Comparison of ENCODE assay signal across 5 cellular contexts in the genomic region with DNA sequence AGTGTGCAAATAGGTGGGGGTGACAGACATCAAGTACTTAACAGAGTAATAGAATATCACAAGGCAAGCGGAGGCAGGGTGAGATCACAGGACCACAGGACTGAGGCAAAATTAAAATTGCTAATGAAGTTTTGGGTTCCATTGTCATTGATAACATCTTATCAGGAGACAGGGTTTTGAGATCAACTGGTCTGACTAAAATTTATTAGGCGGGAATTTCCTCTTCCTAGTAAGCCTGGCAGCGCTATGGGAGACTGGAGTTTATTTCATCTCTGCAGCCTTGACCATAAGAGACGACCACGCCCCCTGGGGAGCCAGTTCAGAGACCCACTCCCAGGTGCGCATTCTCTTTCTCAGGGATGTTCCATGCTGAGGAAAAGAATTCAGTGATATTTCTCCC. TPM values are rescaled to one million over a fixed set of nuclear protein-coding genes. Genes with fewer than 3 reads are reported as not detected.
"Had no signal": no experiment of that assay in that cellular context is flagged by ENCODE, and none has a peak within 500 bp of the region (broad histone marks: within the 10 kb centered on the region; RNA-seq: fewer than 3 reads in every experiment).

No MANE protein-coding gene starts in this region.

RNA-seq across cellular contexts. Expression of gene GIMAP7, which starts 8.3 kb away (rescaled TPM):
- total RNA-seq: epithelial cell of proximal tubule, fibroblast of lung, foreskin keratinocyte had no signal
- polyA plus RNA-seq: fibroblast of lung, foreskin keratinocyte, SK-N-SH had no signal

RNA-seq across cellular contexts. Expression of gene GIMAP4, which starts 44.3 kb away (rescaled TPM):
- total RNA-seq: epithelial cell of proximal tubule, fibroblast of lung, foreskin keratinocyte had no signal
- polyA plus RNA-seq: fibroblast of lung, foreskin keratinocyte, hepatocyte, SK-N-SH had no signal
